Comparison of ENCODE assay signal across 31 cellular contexts in genomic region chr20:58701431-58702160, GRCh38. TPM values are rescaled to one million over a fixed set of nuclear protein-coding genes. Genes with fewer than 3 reads are reported as not detected.
DNase-seq lines count a peak whose midpoint lies in the region; ATAC-seq, FAIRE-seq and TF ChIP-seq lines count a peak whose summit lies in the region.
"Had no signal": no experiment of that assay in that cellular context is flagged by ENCODE, and none has a peak within 500 bp of the region (broad histone marks: within the 10 kb centered on the region; RNA-seq: fewer than 3 reads in every experiment).

No MANE protein-coding gene starts in this region.

- BruUV-seq in HepG2 (replicated peaks; lab: Mats Ljungman, UMichigan) = no TSS peak

- H3K4me2 ChIP-seq in HepG2 (ENCODE audit: low read depth, low read length) = no peak overlapping the region

- H3K27me3 Mint-ChIP-seq in activated CD4-positive, alpha-beta T cell treated with anti-CD3 and anti-CD28 coated beads for 36 hours = no peaks in the 10 kb centered on the region
- no peaks in the 10 kb centered on the region for H3K27me3 Mint-ChIP-seq in WTC11 (ENCODE audit: low read depth)
- H3K27me3 Mint-ChIP-seq: activated CD8-positive, alpha-beta memory T cell treated with anti-CD3 and anti-CD28 coated beads, Interleukin-2, amount 10 ng/mL, durations not matched to agents 7 days and 5 days; central memory CD8-positive, alpha-beta T cell; stimulated activated naive CD8-positive, alpha-beta T cell treated with anti-CD3 and anti-CD28 coated beads, Interleukin-15, amount 100 ng/mL, for 72 hours had no signal

- H4K20me1 ChIP-seq in HepG2 (ENCODE audit: insufficient read depth, low read length) = no peaks in the 10 kb centered on the region; the same call in 1 of the 2 replicates

- peaks cover 24% of the 10 kb centered on the region for H3K36me3 Mint-ChIP-seq in activated CD4-positive, alpha-beta T cell treated with anti-CD3 and anti-CD28 coated beads for 36 hours (ENCODE audit: low read depth)
- peaks cover 49% of the 10 kb centered on the region for H3K36me3 Mint-ChIP-seq in WTC11
- H3K36me3 Mint-ChIP-seq: natural killer cell had no signal

- peak; percentile 1 for DNase-seq in activated CD4-positive, alpha-beta T cell treated with anti-CD3 and anti-CD28 coated beads for 36 hours
- no peak for DNase-seq in activated CD4-positive, alpha-beta T cell treated with anti-CD3 and anti-CD28 coated beads, Interleukin-2, amount 50 U/mL, for 4 hours
- DNase-seq in WTC11 (ENCODE audit: low spot score) (peak; percentile 12), HepG2 (ENCODE audit: low spot score) (no peak), suprapubic skin (ENCODE audit: low spot score in 2 of 2) (peak; percentile 40 to 77), GOT3 (lab: John Stamatoyannopoulos, UW) (no peak)
- no peak for DNase-seq in stimulated activated CD4-positive, alpha-beta T cell treated with anti-CD3 and anti-CD28 coated beads, Interleukin-4, amount 100 ng/mL, for 1 hour
- DNase-seq: activated CD4-positive, CD25-positive, alpha-beta regulatory T cell; activated CD8-positive, alpha-beta memory T cell treated with anti-CD3 and anti-CD28 coated beads, Interleukin-2, amount 10 ng/mL, durations not matched to agents 7 days and 5 days; C1 segment of cervical spinal cord; COR-L47; dermis blood vessel endothelial cell; DMS53; foreskin fibroblast; mucosa of descending colon; natural killer cell; NCI-H1694; NCI-H510A; occipital lobe; RPMI8226; small intestine; stimulated activated CD4-positive, alpha-beta T cell treated with anti-CD3 and anti-CD28 coated beads, Interleukin-1b, Interleukin-23, amount 100 ng/mL, for 48 hours; stimulated activated naive CD8-positive, alpha-beta T cell treated with anti-CD3 and anti-CD28 coated beads, Interleukin-15, amount 100 ng/mL, for 72 hours; T-helper 1 cell had no signal

- H3K27ac ChIP-seq in HepG2 (ENCODE audit: extremely low read length, insufficient read depth, low read length) (no peak overlapping the region), suprapubic skin (no peak overlapping the region)
- H3K27ac ChIP-seq: 22Rv1 had no signal

- H3K4me1 Mint-ChIP-seq in activated CD4-positive, alpha-beta T cell treated with anti-CD3 and anti-CD28 coated beads for 36 hours = no peaks in the 10 kb centered on the region
- H3K4me1 Mint-ChIP-seq in WTC11 = peaks cover 9% of the 10 kb centered on the region
- H3K4me1 Mint-ChIP-seq: stimulated activated naive CD8-positive, alpha-beta T cell treated with anti-CD3 and anti-CD28 coated beads, Interleukin-15, amount 100 ng/mL, for 72 hours had no signal

- H3K4me3 ChIP-seq in HepG2 (replicated peaks in 1 of 3; ENCODE audit: insufficient read depth in 1 of 3, low read depth in 2 of 3, low read length in 3 of 3) (no peak overlapping the region), suprapubic skin (no peak overlapping the region)
- H3K4me3 ChIP-seq: esophagus muscularis mucosa, mucosa of descending colon had no signal

- TF ChIP-seq POLR2A in HepG2 (IDR thresholded peaks at IDR 0.05; ENCODE audit: insufficient read depth in 1 of 2, low read depth in 2 of 2, low read length in 2 of 2) = no peak
- TF ChIP-seq POLR2A in suprapubic skin (IDR thresholded peaks at IDR 0.05) = no peak

- intact Hi-C loops in activated CD4-positive, alpha-beta T cell treated with anti-CD3 and anti-CD28 coated beads for 36 hours (cut with DNase I, micrococcal nuclease) = no loop called here
- intact Hi-C loops in HepG2 (cut with micrococcal nuclease; ENCODE audit: unreplicated experiment) = no loop called here

- no peaks in the 10 kb centered on the region for H3K27me3 ChIP-seq in HepG2 (ENCODE audit: control insufficient read depth in 1 of 2, insufficient read depth in 2 of 2, low read length in 2 of 2)
- H3K27me3 ChIP-seq in suprapubic skin = no peaks in the 10 kb centered on the region
- H3K27me3 ChIP-seq: esophagus muscularis mucosa had no signal

- no peak for TF ChIP-seq RAD21 in HepG2 (CRISPR knock-in tag; IDR thresholded peaks at IDR 0.05)

- no peak for ATAC-seq in activated CD4-positive, alpha-beta T cell treated with anti-CD3 and anti-CD28 coated beads for 36 hours
- ATAC-seq in WTC11 (peak; percentile 49), HepG2 (no peak), GM21526 (IDR thresholded peaks at IDR 0.05; ENCODE audit: low FRiP score, unreplicated experiment) (no peak)
- ATAC-seq: activated CD8-positive, alpha-beta memory T cell treated with anti-CD3 and anti-CD28 coated beads, Interleukin-2, amount 10 ng/mL, durations not matched to agents 7 days and 5 days; mucosa of descending colon; natural killer cell had no signal

- no peak overlapping the region for H2AFZ ChIP-seq in HepG2 (ENCODE audit: low read length)

- H3K9ac ChIP-seq in HepG2 (ENCODE audit: insufficient read depth, low read depth, low read length) = no peak overlapping the region

- in situ Hi-C loops in HepG2 (cut with HindIII; ENCODE audit: extremely low pct_ligation_motif_present, low pct_unique_long_range_greater_than_20kb) = no loop called here

- no peaks in the 10 kb centered on the region for H3K79me2 ChIP-seq in HepG2 (ENCODE audit: insufficient read depth, low read length)

- H3K4me1 ChIP-seq in HepG2 (ENCODE audit: insufficient read depth, low read length) (no peaks in the 10 kb centered on the region), suprapubic skin (no peaks in the 10 kb centered on the region)

- no peak overlapping the region for H3K27ac Mint-ChIP-seq in activated CD4-positive, alpha-beta T cell treated with anti-CD3 and anti-CD28 coated beads for 36 hours
- peak overlapping the region; percentile 74; the same call in 1 of the 2 replicates for H3K27ac Mint-ChIP-seq in WTC11
- H3K27ac Mint-ChIP-seq: activated CD8-positive, alpha-beta memory T cell treated with anti-CD3 and anti-CD28 coated beads, Interleukin-2, amount 10 ng/mL, durations not matched to agents 7 days and 5 days; natural killer cell had no signal

- H3K9me3 ChIP-seq in HepG2 (ENCODE audit: low read length) = no peaks in the 10 kb centered on the region
- no peaks in the 10 kb centered on the region for H3K9me3 ChIP-seq in suprapubic skin
- H3K9me3 ChIP-seq: esophagus muscularis mucosa, mucosa of descending colon had no signal

- TF ChIP-seq CTCF in WTC11 (IDR thresholded peaks at IDR 0.05) (no peak), HepG2 (CRISPR knock-in tag; IDR thresholded peaks at IDR 0.05) (no peak), suprapubic skin (IDR thresholded peaks at IDR 0.05) (no peak)

- TF ChIP-seq EP300 in HepG2 (IDR thresholded peaks at IDR 0.05; ENCODE audit: low read depth in 2 of 2, low read length in 2 of 2) (no peak), HepG2 (CRISPR knock-in tag; IDR thresholded peaks at IDR 0.05; ENCODE audit: borderline replicate concordance) (no peak), suprapubic skin (IDR thresholded peaks at IDR 0.05) (no peak)

- no peak overlapping the region for H3K4me3 Mint-ChIP-seq in activated CD4-positive, alpha-beta T cell treated with anti-CD3 and anti-CD28 coated beads for 36 hours
- no peak overlapping the region for H3K4me3 Mint-ChIP-seq in WTC11
- H3K4me3 Mint-ChIP-seq: activated CD8-positive, alpha-beta memory T cell treated with anti-CD3 and anti-CD28 coated beads, Interleukin-2, amount 10 ng/mL, durations not matched to agents 7 days and 5 days; central memory CD8-positive, alpha-beta T cell; natural killer cell; stimulated activated naive CD8-positive, alpha-beta T cell treated with anti-CD3 and anti-CD28 coated beads, Interleukin-15, amount 100 ng/mL, for 72 hours had no signal

- WGBS in HepG2 (ENCODE audit: low lambda C conversion rate) = 96% methylated on average over 25 of the region's 29 CpGs
- WGBS in suprapubic skin = 93% methylated on average over 22 of the region's 29 CpGs

- FAIRE-seq in HepG2 (lab: Jason Lieb, UNC) = no peak
- FAIRE-seq: endometrium, GM12892, keratinocyte, small intestine had no signal

- H3K9me3 Mint-ChIP-seq in activated CD4-positive, alpha-beta T cell treated with anti-CD3 and anti-CD28 coated beads for 36 hours (ENCODE audit: low read depth) = no peaks in the 10 kb centered on the region
- peaks cover 4% of the 10 kb centered on the region for H3K9me3 Mint-ChIP-seq in WTC11
- H3K9me3 Mint-ChIP-seq: central memory CD8-positive, alpha-beta T cell; natural killer cell; stimulated activated naive CD8-positive, alpha-beta T cell treated with anti-CD3 and anti-CD28 coated beads, Interleukin-15, amount 100 ng/mL, for 72 hours had no signal

- CTCF ChIA-PET in activated CD4-positive, alpha-beta T cell treated with anti-CD3 and anti-CD28 coated beads for 36 hours (lab: Charles Lee) = no interaction called here
- CTCF ChIA-PET in WTC11 (lab: Charles Lee) = interaction anchor here (1.1 to 2.7 kb wide), 4 partner anchors 50 to 204 kb away, joined by 3 to 11 read pairs (median 4); partner anchors contain the start of gene STX16
- CTCF ChIA-PET in HepG2 (lab: Yijun Ruan, JAX; ENCODE audit: low intra/inter-chr PET ratio, low total read pairs) = no interaction called here

- POLR2A ChIA-PET in activated CD4-positive, alpha-beta T cell treated with anti-CD3 and anti-CD28 coated beads for 36 hours (lab: Charles Lee) = no interaction called here
- POLR2A ChIA-PET in WTC11 (lab: Charles Lee) (no interaction called here), HepG2 (lab: Yijun Ruan, JAX) (no interaction called here)

- H3K36me3 ChIP-seq in HepG2 (replicated peaks in 1 of 2; ENCODE audit: control insufficient read depth in 1 of 2, insufficient read depth in 2 of 2, low read length in 2 of 2) = peaks cover 21 to 31% of the 10 kb centered on the region in 2 experiments; a peak in 4 of 5 replicates
- H3K36me3 ChIP-seq in suprapubic skin = peaks cover 81% of the 10 kb centered on the region

RNA-seq across cellular contexts. Expression of gene NPEPL1, which starts 9.0 kb away (rescaled TPM):
- 10 to 100 TPM; 13.6 to 15.2 TPM for total RNA-seq in activated CD4-positive, alpha-beta T cell treated with anti-CD3 and anti-CD28 coated beads for 36 hours
- total RNA-seq in WTC11 (2021) (35.3 to 39.9 TPM (median 35.8 TPM) in 3 replicates), HepG2 (2016; rRNA removed; fragmentation: Illumina TruSeq; extraction: Trizol) (0.60 and 4.1 TPM in 2 replicates), suprapubic skin (10 to 100 TPM; 21.0 to 69.2 (median 42.0) TPM)
- 3.0 and 3.1 TPM in 2 replicates for total RNA-seq in HepG2 (2016; cell fraction: cytosol; rRNA removed; fragmentation: Illumina TruSeq; extraction: Trizol; ENCODE audit: low read depth)
- 0.30 and 4.3 TPM in 2 replicates for total RNA-seq in HepG2 (2016; cell fraction: insoluble cytoplasmic fraction; rRNA removed; fragmentation: Illumina TruSeq; extraction: Trizol)
- total RNA-seq in HepG2 (2016; cell fraction: membrane; rRNA removed; fragmentation: Illumina TruSeq; extraction: Trizol) = 0.96 and 1.0 TPM in 2 replicates
- 8.0 and 8.6 TPM in 2 replicates for total RNA-seq in HepG2 (2016; cell fraction: nucleus; rRNA removed; fragmentation: Illumina TruSeq; extraction: Trizol)
- polyA plus RNA-seq in HepG2 (2011; rRNA removed) = 7.5 and 9.9 TPM in 2 replicates
- 1.3 and 1.9 TPM in 2 replicates for polyA plus RNA-seq in HepG2 (2011; cell fraction: cytosol; rRNA removed)
- 184 and 219 TPM in 2 replicates for polyA plus RNA-seq in HepG2 (2011; cell fraction: nucleus; rRNA removed)
- polyA plus RNA-seq in HepG2 (2012) = 16.9 and 23.0 TPM in 2 replicates
- polyA plus RNA-seq in HepG2 (2016; cell fraction: cytosol; fragmentation: Illumina TruSeq; extraction: Trizol; ENCODE audit: low read depth) = 0.41 and 0.51 TPM in 2 replicates
- 0.69 and 1.4 TPM in 2 replicates for polyA plus RNA-seq in HepG2 (2016; cell fraction: insoluble cytoplasmic fraction; fragmentation: Illumina TruSeq; extraction: Trizol; ENCODE audit: low read depth)
- 0.55 and 0.71 TPM in 2 replicates for polyA plus RNA-seq in HepG2 (2016; cell fraction: membrane; fragmentation: Illumina TruSeq; extraction: Trizol; ENCODE audit: low read depth)
- 49.5 and 52.8 TPM in 2 replicates for polyA plus RNA-seq in HepG2 (2016; cell fraction: nucleus; fragmentation: Illumina TruSeq; extraction: Trizol; ENCODE audit: insufficient read depth, low read depth)
- polyA minus RNA-seq in HepG2 (2011; rRNA and poly(A)+ RNA removed; ENCODE audit: low replicate concordance) = 8.5 and 18.0 TPM in 2 replicates
- polyA minus RNA-seq in HepG2 (2011; cell fraction: cytosol; rRNA and poly(A)+ RNA removed) = 0.49 and 0.88 TPM in 2 replicates
- polyA minus RNA-seq in HepG2 (2011; cell fraction: nucleus; rRNA and poly(A)+ RNA removed) = 24.2 and 30.1 TPM in 2 replicates

RNA-seq across cellular contexts. Expression of gene STX16, which starts 50.5 kb away (rescaled TPM):
- 100 to 1,000 TPM; 101 to 110 TPM for total RNA-seq in activated CD4-positive, alpha-beta T cell treated with anti-CD3 and anti-CD28 coated beads for 36 hours
- total RNA-seq in WTC11 (2021) (89.1 to 116 TPM (median 113 TPM) in 3 replicates), HepG2 (2016; rRNA removed; fragmentation: Illumina TruSeq; extraction: Trizol) (28.0 and 40.5 TPM in 2 replicates), suprapubic skin (100 to 1,000 TPM in 1 of 4 donors, 10 to 100 TPM in 3; 35.6 to 138 (median 50.9) TPM)
- 42.2 and 47.4 TPM in 2 replicates for total RNA-seq in HepG2 (2016; cell fraction: cytosol; rRNA removed; fragmentation: Illumina TruSeq; extraction: Trizol; ENCODE audit: low read depth)
- total RNA-seq in HepG2 (2016; cell fraction: insoluble cytoplasmic fraction; rRNA removed; fragmentation: Illumina TruSeq; extraction: Trizol) = 26.0 and 32.7 TPM in 2 replicates
- 41.8 and 44.6 TPM in 2 replicates for total RNA-seq in HepG2 (2016; cell fraction: membrane; rRNA removed; fragmentation: Illumina TruSeq; extraction: Trizol)
- total RNA-seq in HepG2 (2016; cell fraction: nucleus; rRNA removed; fragmentation: Illumina TruSeq; extraction: Trizol) = 52.2 and 59.0 TPM in 2 replicates
- 72.7 and 79.2 TPM in 2 replicates for polyA plus RNA-seq in HepG2 (2011; rRNA removed)
- polyA plus RNA-seq in HepG2 (2011; cell fraction: cytosol; rRNA removed) = 37.3 and 55.0 TPM in 2 replicates
- polyA plus RNA-seq in HepG2 (2011; cell fraction: nucleus; rRNA removed) = 168 and 204 TPM in 2 replicates
- polyA plus RNA-seq in HepG2 (2012) = 88.7 and 102 TPM in 2 replicates
- 6.6 and 6.7 TPM in 2 replicates for polyA plus RNA-seq in HepG2 (2016; cell fraction: cytosol; fragmentation: Illumina TruSeq; extraction: Trizol; ENCODE audit: low read depth)
- polyA plus RNA-seq in HepG2 (2016; cell fraction: insoluble cytoplasmic fraction; fragmentation: Illumina TruSeq; extraction: Trizol; ENCODE audit: low read depth) = 48.8 and 56.0 TPM in 2 replicates
- 27.8 and 29.3 TPM in 2 replicates for polyA plus RNA-seq in HepG2 (2016; cell fraction: membrane; fragmentation: Illumina TruSeq; extraction: Trizol; ENCODE audit: low read depth)
- 245 and 266 TPM in 2 replicates for polyA plus RNA-seq in HepG2 (2016; cell fraction: nucleus; fragmentation: Illumina TruSeq; extraction: Trizol; ENCODE audit: insufficient read depth, low read depth)
- 15.4 and 22.9 TPM in 2 replicates for polyA minus RNA-seq in HepG2 (2011; rRNA and poly(A)+ RNA removed; ENCODE audit: low replicate concordance)
- 18.4 and 26.0 TPM in 2 replicates for polyA minus RNA-seq in HepG2 (2011; cell fraction: cytosol; rRNA and poly(A)+ RNA removed)
- polyA minus RNA-seq in HepG2 (2011; cell fraction: nucleus; rRNA and poly(A)+ RNA removed) = 99.9 and 121 TPM in 2 replicates

Comparison
In these comparisons a context has a peak if more than half of its experiments do, and no peak if none do; other contexts are left out.
1. DNase-seq: peak in activated CD4-positive, alpha-beta T cell treated with anti-CD3 and anti-CD28 coated beads for 36 hours (single experiment), WTC11 (single experiment) and suprapubic skin (2 of 2); none in activated CD4-positive, alpha-beta T cell treated with anti-CD3 and anti-CD28 coated beads, Interleukin-2, amount 50 U/mL, for 4 hours (0 of 2), HepG2 (single experiment), GOT3 (single experiment) and stimulated activated CD4-positive, alpha-beta T cell treated with anti-CD3 and anti-CD28 coated beads, Interleukin-4, amount 100 ng/mL, for 1 hour (single experiment).